8 cellular contexts compared by ENCODE assay signal in the genomic region with DNA sequence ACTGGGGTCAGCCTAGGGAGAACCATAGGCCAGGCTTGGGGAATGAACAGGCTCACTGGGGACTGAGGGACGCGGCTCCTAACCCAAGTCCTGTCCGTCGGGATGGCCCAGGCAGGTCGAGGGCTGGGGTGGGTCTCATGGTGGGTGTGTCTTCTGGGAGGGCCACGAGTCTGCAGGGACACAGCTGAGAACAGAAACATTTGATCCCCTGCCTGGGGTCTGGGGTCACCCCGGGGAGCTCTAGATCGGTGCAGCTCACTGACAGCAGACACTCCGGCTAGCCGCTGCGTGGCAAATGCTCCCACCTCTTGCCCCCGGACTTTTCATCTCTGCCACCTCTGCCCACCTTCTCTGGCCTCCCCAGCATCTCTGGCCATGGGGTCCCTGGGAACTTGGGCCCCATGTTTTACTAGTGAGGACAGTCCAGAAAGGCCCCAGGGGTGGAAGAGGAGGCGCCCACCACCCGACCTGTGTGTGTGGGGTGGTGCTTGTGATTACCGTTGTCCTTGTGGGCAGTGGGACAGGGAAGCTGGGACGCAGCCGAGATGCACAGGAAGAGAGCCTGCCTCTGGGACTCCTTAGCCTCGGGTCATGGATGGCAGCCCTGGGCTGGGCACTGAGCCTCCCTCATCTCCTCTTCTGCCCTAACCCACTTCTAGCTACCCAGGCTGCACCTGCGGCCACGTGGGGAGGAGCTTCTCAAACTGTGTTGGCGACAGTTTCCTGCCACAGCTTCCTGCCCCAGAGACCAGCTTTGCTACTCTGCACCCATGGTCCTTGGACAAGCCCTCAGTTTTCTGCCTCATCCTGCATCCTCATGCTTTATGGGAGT. TPM values are rescaled to one million over a fixed set of nuclear protein-coding genes. Genes with fewer than 3 reads are reported as not detected.
DNase-seq lines count a peak whose midpoint lies in the region; ATAC-seq and TF ChIP-seq lines count a peak whose summit lies in the region.

No MANE protein-coding gene starts in this region.

- H3K36me3 Mint-ChIP-seq in nephron progenitor cell (ENCODE audit: low read depth) (no peaks in the 10 kb centered on the region), HFFc6 (ENCODE audit: low read depth) (no peaks in the 10 kb centered on the region)

- DNase-seq in GDM1 (lab: John Stamatoyannopoulos, UW) (peak; percentile 76), nephron progenitor cell (no peak), NCI-H2171 treated with DMSO at 0.1 percent for 48 hours (lab: John Stamatoyannopoulos, UW) (no peak), medulla oblongata (ENCODE audit: extremely low spot score) (no peak), NCI-H1048 (lab: John Stamatoyannopoulos, UW) (no peak), HFFc6 (no peak)
- peak; percentile 80 for DNase-seq in activated CD8-positive, alpha-beta memory T cell treated with anti-CD3 and anti-CD28 coated beads, Interleukin-2, amount 50 U/mL, for 48 hours

- peaks cover 75% of the 10 kb centered on the region for H3K4me1 Mint-ChIP-seq in nephron progenitor cell
- no peaks in the 10 kb centered on the region for H3K4me1 Mint-ChIP-seq in HFFc6 (ENCODE audit: low read depth)

- no peaks in the 10 kb centered on the region for H3K9me3 Mint-ChIP-seq in nephron progenitor cell
- H3K9me3 Mint-ChIP-seq in HFFc6: no peaks in the 10 kb centered on the region

- no peak overlapping the region for H3K4me3 Mint-ChIP-seq in nephron progenitor cell
- no peak overlapping the region for H3K4me3 Mint-ChIP-seq in HFFc6

- peak overlapping the region; percentile 96 for H3K27ac Mint-ChIP-seq in nephron progenitor cell
- no peak overlapping the region for H3K27ac Mint-ChIP-seq in HFFc6

- TF ChIP-seq CTCF in nephron progenitor cell (IDR thresholded peaks at IDR 0.05): no peak
- TF ChIP-seq CTCF in HFFc6 (IDR thresholded peaks at IDR 0.05): no peak

- ATAC-seq in HG03378 (IDR thresholded peaks at IDR 0.05; ENCODE audit: unreplicated experiment): peak; percentile 71

- H3K27me3 Mint-ChIP-seq in nephron progenitor cell (ENCODE audit: low read depth, poor library complexity): peaks cover 12% of the 10 kb centered on the region
- peaks cover 20% of the 10 kb centered on the region for H3K27me3 Mint-ChIP-seq in HFFc6 (ENCODE audit: insufficient read depth)

RNA-seq across cellular contexts. Expression of a gene that starts 4.9 kb away (rescaled TPM):
- total RNA-seq in HFFc6 (2021; fragmentation: NEBNext Ultra II Directional; extraction: Animal tissue kit (Norgen Biotek cat#: 25700)): not detected

RNA-seq across cellular contexts. Expression of a gene that starts 48.8 kb away (rescaled TPM):
- 1 to 10 TPM in 4 of 6 experiments, under 1 TPM in 2; 0.88 to 2.6 (median 1.2) TPM for total RNA-seq in HFFc6 (2021; fragmentation: NEBNext Ultra II Directional; extraction: Animal tissue kit (Norgen Biotek cat#: 25700))

RNA-seq across cellular contexts. Expression of a gene that starts 54.4 kb away (rescaled TPM):
- 10 to 100 TPM; 63.9 to 76.2 (median 69.2) TPM for total RNA-seq in HFFc6 (2021; fragmentation: NEBNext Ultra II Directional; extraction: Animal tissue kit (Norgen Biotek cat#: 25700))

Comparison
In these comparisons a context has a peak if more than half of its experiments do, and no peak if none do; other contexts are left out.
1. DNase-seq: peak in GDM1 (single experiment) and activated CD8-positive, alpha-beta memory T cell treated with anti-CD3 and anti-CD28 coated beads, Interleukin-2, amount 50 U/mL, for 48 hours (single experiment); none in nephron progenitor cell (single experiment), NCI-H2171 treated with DMSO at 0.1 percent for 48 hours (single experiment), medulla oblongata (single experiment), NCI-H1048 (single experiment) and HFFc6 (single experiment).